ENCODE assay signal across 1 cellular context in genomic region chr22:30238136-30238535, GRCh38.
TF ChIP-seq lines count a peak whose summit lies in the region.

No MANE protein-coding gene starts in this region.

TF ChIP-seq in H1, 55 proteins besides CTCF, POLR2A, EP300 and RAD21:
- TF ChIP-seq TAF1 (IDR thresholded peaks at IDR 0.05; ENCODE audit: low read depth, low read length) (no peak), KDM4A (IDR thresholded peaks at IDR 0.05; ENCODE audit: low read depth, low read length, severe bottlenecking) (no peak), CREB1 (IDR thresholded peaks at IDR 0.05) (no peak), BCL11A (IDR thresholded peaks at IDR 0.05; ENCODE audit: low read depth in 2 of 2, low read length in 2 of 2) (no peak), MAX (IDR thresholded peaks at IDR 0.05) (no peak), CHD7 (IDR thresholded peaks at IDR 0.05; ENCODE audit: insufficient replicate concordance, low read length) (no peak), GTF2F1 (IDR thresholded peaks at IDR 0.05; ENCODE audit: borderline replicate concordance, low read depth, low read length) (no peak), POLR2AphosphoS5 (IDR thresholded peaks at IDR 0.05; ENCODE audit: low read depth, low read length) (no peak), EZH2 (IDR thresholded peaks at IDR 0.05; ENCODE audit: low read depth, low read length, severe bottlenecking) (no peak), SP2 (IDR thresholded peaks at IDR 0.05; ENCODE audit: low read length) (no peak), CBX5 (IDR thresholded peaks at IDR 0.05; ENCODE audit: low read depth, low read length) (no peak), EGR1 (IDR thresholded peaks at IDR 0.05; ENCODE audit: borderline replicate concordance, low read depth, low read length) (no peak), NRF1 (IDR thresholded peaks at IDR 0.05; ENCODE audit: low read depth, low read length) (no peak), CTBP2 (IDR thresholded peaks at IDR 0.05; ENCODE audit: borderline replicate concordance, insufficient read depth, insufficient read length, low read length) (no peak), KDM5A (IDR thresholded peaks at IDR 0.05; ENCODE audit: low read length) (no peak), PHF8 (conservative IDR thresholded peaks at IDR 0.05; ENCODE audit: low read depth, low read length) (no peak), HDAC6 (IDR thresholded peaks at IDR 0.05; ENCODE audit: low read depth, low read length) (no peak)
